Comparison of ENCODE assay signal across 1 cellular context in genomic region chr4:959338-960139, GRCh38.
TF ChIP-seq lines count a peak whose summit lies in the region.

No MANE protein-coding gene starts in this region.

TF ChIP-seq in HepG2, 621 proteins besides CTCF, POLR2A, EP300 and RAD21:
- TF ChIP-seq PBX3 (CRISPR knock-in tag; IDR thresholded peaks at IDR 0.05; ENCODE audit: borderline replicate concordance) (no peak), HMG20B (CRISPR knock-in tag; conservative IDR thresholded peaks at IDR 0.05) (no peak), NPAS2 (CRISPR knock-in tag; IDR thresholded peaks at IDR 0.05; ENCODE audit: borderline replicate concordance) (no peak), RBFOX2 (IDR thresholded peaks at IDR 0.05; ENCODE audit: low read depth, low read length) (0 out of 2 replicates have a peak, but pooled peaks have one; percentile 18), AKAP8 (CRISPR knock-in tag; IDR thresholded peaks at IDR 0.05) (peak; percentile 58; the same call in 1 of the 2 replicates)
